Comparison of ENCODE assay signal across 1 cellular context in genomic region chr10:10320981-10321380, GRCh38.
TF ChIP-seq lines count a peak whose summit lies in the region.

No MANE protein-coding gene starts in this region.

TF ChIP-seq in H1, 55 proteins besides CTCF, POLR2A, EP300 and RAD21:
- TF ChIP-seq YY1 (IDR thresholded peaks at IDR 0.05; ENCODE audit: low read depth, low read length) = no peak
TF ChIP-seq in H1: peak in this region for 0.
